24 cellular contexts compared by ENCODE assay signal in genomic region chr5:181212080-181212479, GRCh38. TPM values are rescaled to one million over a fixed set of nuclear protein-coding genes. Genes with fewer than 3 reads are reported as not detected.
"Had no signal": no experiment of that assay in that cellular context is flagged by ENCODE, and none has a peak within 500 bp of the region (broad histone marks: within the 10 kb centered on the region; RNA-seq: fewer than 3 reads in every experiment).

No MANE protein-coding gene starts in this region.

- H3K4me2 ChIP-seq: hepatocyte had no signal

- H3K36me3 Mint-ChIP-seq: natural killer cell had no signal

- DNase-seq: cerebellar nuclear complex; cortex of kidney; effector memory CD8-positive, alpha-beta T cell; erythroblast; esophagus squamous epithelium; foreskin melanocyte; kidney; left cardiac atrium; left lung; lower lobe of right lung; natural killer cell; retina; stimulated activated CD4-positive, alpha-beta T cell treated with anti-CD3 and anti-CD28 coated beads, Interleukin-2, amount 100 ng/mL, for 24 hours; stimulated activated CD4-positive, alpha-beta T cell treated with anti-CD3 and anti-CD28 coated beads, Interleukin-4, amount 100 ng/mL, for 24 hours; stimulated activated naive CD4-positive, alpha-beta T cell treated with Interleukin-2 at 50 U/mL for 16 hours; stomach; thyroid gland; trophoblast cell had no signal

- H3K27me3 ChIP-seq: esophagus squamous epithelium, stomach, thyroid gland, vagina had no signal

- ATAC-seq: effector memory CD8-positive, alpha-beta T cell; left lung; lower lobe of right lung; natural killer cell; sciatic nerve; stimulated activated effector memory CD8-positive, alpha-beta T cell treated with anti-CD3 and anti-CD28 coated beads, Interleukin-12 subunit alpha, Interleukin-12 subunit beta, amount 100 ng/mL, for 72 hours had no signal

- H3K4me1 ChIP-seq: parathyroid adenoma had no signal

- H3K4me3 Mint-ChIP-seq: effector memory CD8-positive, alpha-beta T cell; natural killer cell; stimulated activated effector memory CD8-positive, alpha-beta T cell treated with anti-CD3 and anti-CD28 coated beads, Interleukin-12 subunit alpha, Interleukin-12 subunit beta, amount 100 ng/mL, for 72 hours had no signal

- H3K36me3 ChIP-seq: esophagus squamous epithelium, left lung, lower lobe of right lung, neutrophil, stomach, thyroid gland, vagina had no signal

- H3K79me2 ChIP-seq: hepatocyte, parathyroid adenoma had no signal

- H3K9ac ChIP-seq: parathyroid adenoma had no signal

- H3K9me3 Mint-ChIP-seq: natural killer cell; stimulated activated effector memory CD8-positive, alpha-beta T cell treated with anti-CD3 and anti-CD28 coated beads, Interleukin-12 subunit alpha, Interleukin-12 subunit beta, amount 100 ng/mL, for 72 hours had no signal

- H3K4me3 ChIP-seq: esophagus squamous epithelium, hepatocyte, left lung, lower lobe of right lung, stomach, thyroid gland, vagina had no signal

- H3K27ac Mint-ChIP-seq: effector memory CD8-positive, alpha-beta T cell; natural killer cell; stimulated activated effector memory CD8-positive, alpha-beta T cell treated with anti-CD3 and anti-CD28 coated beads, Interleukin-12 subunit alpha, Interleukin-12 subunit beta, amount 100 ng/mL, for 72 hours had no signal

- H3K27ac ChIP-seq: esophagus squamous epithelium, hepatocyte, left lung, lower lobe of right lung, neutrophil, parathyroid adenoma, stomach, thyroid gland, vagina had no signal

- H2AFZ ChIP-seq: hepatocyte, parathyroid adenoma had no signal

- H3K9me3 ChIP-seq: esophagus squamous epithelium, left lung, lower lobe of right lung, neutrophil, stomach, thyroid gland, vagina had no signal

RNA-seq across cellular contexts. Expression of gene TRIM7, which starts 7.1 kb away (rescaled TPM):
- total RNA-seq: hepatocyte had no signal
